8 cellular contexts compared by ENCODE assay signal in the genomic region with DNA sequence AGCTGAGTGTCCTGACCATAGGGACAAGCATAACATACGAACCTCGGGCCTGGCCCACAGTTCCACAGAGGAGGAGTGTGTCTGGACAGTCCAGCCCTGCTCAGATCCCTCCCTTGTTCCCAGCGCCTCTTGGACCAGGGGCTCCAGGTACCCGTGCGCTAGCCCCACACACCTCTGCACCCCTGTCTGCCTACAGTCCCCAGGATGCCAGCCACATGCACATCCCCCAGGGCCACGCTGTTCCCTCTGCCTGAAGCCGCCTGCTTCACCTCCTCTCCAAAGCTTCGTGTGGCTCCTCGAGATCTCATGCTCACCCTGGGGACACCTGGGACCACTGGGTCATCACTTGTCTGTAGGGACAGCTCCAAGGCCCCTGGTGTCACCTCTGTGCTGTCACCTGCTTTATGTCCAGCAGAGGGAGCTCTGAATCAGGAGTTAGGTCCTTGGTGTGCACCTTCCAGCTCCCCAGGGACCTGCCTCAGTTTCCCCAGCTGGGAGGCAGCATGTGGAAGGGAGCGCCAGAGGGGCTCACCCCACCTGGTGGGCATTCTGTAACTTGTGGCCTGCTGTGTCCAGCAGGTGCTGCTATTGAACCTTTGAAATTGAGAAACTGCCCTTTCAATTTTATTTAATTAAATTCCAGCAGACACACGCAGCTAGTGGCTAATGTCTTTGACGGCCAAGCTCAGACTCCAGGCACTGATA. TPM values are rescaled to one million over a fixed set of nuclear protein-coding genes. Genes with fewer than 3 reads are reported as not detected.
DNase-seq lines count a peak whose midpoint lies in the region; ATAC-seq and TF ChIP-seq lines count a peak whose summit lies in the region.

No MANE protein-coding gene starts in this region.

- intact Hi-C loops in Calu3 (cut with micrococcal nuclease; ENCODE audit: unreplicated experiment) = loop anchor here (5.0 kb wide), 2 partner anchors 159 to 314 kb away; a partner anchor contains a TSS

- H3K27me3 Mint-ChIP-seq in Calu3 (ENCODE audit: unreplicated experiment) (peaks cover 36% of the 10 kb centered on the region), type B pancreatic cell (peaks cover 14% of the 10 kb centered on the region)

- no peak overlapping the region for H2BK5ac ChIP-seq in mesendoderm (ENCODE audit: low read length)

- H3K4me1 Mint-ChIP-seq in Calu3 (ENCODE audit: low read depth, unreplicated experiment) (peaks cover 24% of the 10 kb centered on the region), type B pancreatic cell (ENCODE audit: unreplicated experiment) (peaks cover 15% of the 10 kb centered on the region)

- TF ChIP-seq CTCF in Calu3 (IDR thresholded peaks at IDR 0.05; ENCODE audit: unreplicated experiment) = peak; percentile 98
- TF ChIP-seq CTCF in WERI-Rb-1 (IDR thresholded peaks at IDR 0.05; ENCODE audit: low read depth, low read length) = peak; percentile 89
- TF ChIP-seq CTCF in type B pancreatic cell (conservative IDR thresholded peaks at IDR 0.05) = peak; percentile 84

- no peak overlapping the region for H2AK5ac ChIP-seq in mesendoderm (ENCODE audit: low read length)

- H3K27ac ChIP-seq in WERI-Rb-1 = no peak overlapping the region
- no peak overlapping the region for H3K27ac ChIP-seq in mesendoderm (ENCODE audit: low read depth, low read length)

- no TSS peak for BruUV-seq in Calu3 (replicated peaks; lab: Mats Ljungman, UMichigan)

- CTCF ChIA-PET in Calu3 (lab: Charles Lee) = interaction anchor here (0.7 to 4.6 kb wide), 28 partner anchors 9 to 348 kb away, joined by 3 to 68 read pairs (median 5); a partner anchor contains a TSS

- H3K4me1 ChIP-seq in mesendoderm (ENCODE audit: control insufficient read depth, low read depth, low read length) = no peaks in the 10 kb centered on the region

- WGBS in mesendoderm (ENCODE audit: extremely low coverage, insufficient coverage, low lambda C conversion rate) = no CpG with 5 or more reads among the region's 12 CpGs

- H3K4ac ChIP-seq in mesendoderm (ENCODE audit: low read depth, low read length) = no peak overlapping the region

- H3K36me3 ChIP-seq in WERI-Rb-1 (no peaks in the 10 kb centered on the region), mesendoderm (ENCODE audit: control insufficient read depth, insufficient read depth, low read length) (no peaks in the 10 kb centered on the region)

- H3K23ac ChIP-seq in mesendoderm (ENCODE audit: low read length) = no peak overlapping the region

- H3K18ac ChIP-seq in mesendoderm (ENCODE audit: low read length) = no peak overlapping the region

- H3K4me2 ChIP-seq in mesendoderm (ENCODE audit: low read length) = no peak overlapping the region

- ATAC-seq in GM21717 (IDR thresholded peaks at IDR 0.05; ENCODE audit: unreplicated experiment) = no peak

- H4K8ac ChIP-seq in mesendoderm (ENCODE audit: low read depth, low read length) = no peak overlapping the region

- H3K9ac ChIP-seq in mesendoderm (ENCODE audit: low read length) = no peak overlapping the region

- H3K36me3 Mint-ChIP-seq in Calu3 (ENCODE audit: insufficient read depth, unreplicated experiment) (peaks cover 6% of the 10 kb centered on the region), type B pancreatic cell (no peaks in the 10 kb centered on the region)

- H4K5ac ChIP-seq in mesendoderm (ENCODE audit: low read length) = no peak overlapping the region

- H2BK120ac ChIP-seq in mesendoderm (ENCODE audit: low read depth, low read length) = no peak overlapping the region

- H3K79me2 ChIP-seq in mesendoderm (ENCODE audit: control insufficient read depth, insufficient read depth, low read length) = no peaks in the 10 kb centered on the region

- H3K4me3 Mint-ChIP-seq in Calu3 (ENCODE audit: low read depth, unreplicated experiment) (no peak overlapping the region), type B pancreatic cell (no peak overlapping the region)

- H3K27ac Mint-ChIP-seq in Calu3 (ENCODE audit: unreplicated experiment) (no peak overlapping the region), type B pancreatic cell (no peak overlapping the region)

- H3K56ac ChIP-seq in mesendoderm (ENCODE audit: low read length) = no peak overlapping the region

- DNase-seq in Calu3 = peak; percentile 75
- peak; percentile 67 for DNase-seq in HuH-7.5 (ENCODE audit: low spot score)
- DNase-seq in WERI-Rb-1 = peak; percentile 68
- DNase-seq in cerebellum (ENCODE audit: low spot score) = peak; percentile 66
- peak; percentile 62 for DNase-seq in mesendoderm
- no peak for DNase-seq in type B pancreatic cell (ENCODE audit: extremely low spot score, unreplicated experiment)
- DNase-seq in NCI-H2107 (lab: John Stamatoyannopoulos, UW) = no peak

- no peak overlapping the region for H2BK15ac ChIP-seq in mesendoderm (replicated peaks; ENCODE audit: low read depth)

- H3K9me3 Mint-ChIP-seq in Calu3 (ENCODE audit: low read depth, unreplicated experiment) (no peaks in the 10 kb centered on the region), type B pancreatic cell (no peaks in the 10 kb centered on the region)

- H3K79me1 ChIP-seq in mesendoderm (ENCODE audit: low read length) = no peaks in the 10 kb centered on the region

- H3K4me3 ChIP-seq in WERI-Rb-1 (ENCODE audit: low read depth, low read length) (no peak overlapping the region), mesendoderm (ENCODE audit: low read length) (no peak overlapping the region)

- H3K9me3 ChIP-seq in WERI-Rb-1 (ENCODE audit: severe bottlenecking) = no peaks in the 10 kb centered on the region

- H3K27me3 ChIP-seq in WERI-Rb-1 (ENCODE audit: insufficient read depth, low read depth, severe bottlenecking) (peaks cover 7% of the 10 kb centered on the region), mesendoderm (ENCODE audit: insufficient read depth, low read length, poor library complexity) (no peaks in the 10 kb centered on the region)

RNA-seq across cellular contexts. Expression of a gene that starts 7.3 kb away (rescaled TPM):
- 93.4 and 94.4 TPM in 2 replicates for total RNA-seq in Calu3 (2022)
- 18.8 TPM for total RNA-seq in cerebellum
- polyA plus RNA-seq in mesendoderm (2013, experiment 1 of 2) = 54.2 TPM
- polyA plus RNA-seq in mesendoderm (2013, experiment 2 of 2) = 53.8 TPM
- 50.4 and 55.6 TPM in 2 replicates for total RNA-seq in type B pancreatic cell (ENCODE audit: low replicate concordance)

RNA-seq across cellular contexts. Expression of a gene that starts 12.4 kb away (rescaled TPM):
- total RNA-seq in Calu3 (2022) = 0.26 TPM in 1 of 2 replicates, not detected in the other
- not detected for total RNA-seq in cerebellum
- not detected for polyA plus RNA-seq in mesendoderm (2013, experiment 1 of 2)
- not detected for polyA plus RNA-seq in mesendoderm (2013, experiment 2 of 2)
- total RNA-seq in type B pancreatic cell (ENCODE audit: low replicate concordance) = 1.2 TPM in 1 of 2 replicates, not detected in the other

RNA-seq across cellular contexts. Expression of a gene that starts 31.0 kb away (rescaled TPM):
- total RNA-seq in Calu3 (2022) = not detected in 2 replicates
- total RNA-seq in cerebellum = 35.0 TPM
- 0.41 TPM for polyA plus RNA-seq in mesendoderm (2013, experiment 1 of 2)
- 0.59 TPM for polyA plus RNA-seq in mesendoderm (2013, experiment 2 of 2)
- 6.5 and 10.2 TPM in 2 replicates for total RNA-seq in type B pancreatic cell (ENCODE audit: low replicate concordance)

RNA-seq across cellular contexts. Expression of a gene that starts 49.3 kb away (rescaled TPM):
- total RNA-seq in Calu3 (2022) (127 and 146 TPM in 2 replicates), cerebellum (32.5 TPM), type B pancreatic cell (ENCODE audit: low replicate concordance) (132 and 141 TPM in 2 replicates)
- polyA plus RNA-seq in mesendoderm (2013, experiment 1 of 2) = 36.8 TPM
- 36.1 TPM for polyA plus RNA-seq in mesendoderm (2013, experiment 2 of 2)

Comparison
In these comparisons a context has a peak if more than half of its experiments do, and no peak if none do; other contexts are left out.
1. DNase-seq: peak in Calu3 (single experiment), HuH-7.5 (single experiment), WERI-Rb-1 (single experiment), cerebellum (single experiment) and mesendoderm (single experiment); none in type B pancreatic cell (single experiment) and NCI-H2107 (single experiment).
2. Peak in every context shown above with its lines, with median percentiles within 50 percentile points of each other: CTCF ChIP-seq.